In the genomic region with DNA sequence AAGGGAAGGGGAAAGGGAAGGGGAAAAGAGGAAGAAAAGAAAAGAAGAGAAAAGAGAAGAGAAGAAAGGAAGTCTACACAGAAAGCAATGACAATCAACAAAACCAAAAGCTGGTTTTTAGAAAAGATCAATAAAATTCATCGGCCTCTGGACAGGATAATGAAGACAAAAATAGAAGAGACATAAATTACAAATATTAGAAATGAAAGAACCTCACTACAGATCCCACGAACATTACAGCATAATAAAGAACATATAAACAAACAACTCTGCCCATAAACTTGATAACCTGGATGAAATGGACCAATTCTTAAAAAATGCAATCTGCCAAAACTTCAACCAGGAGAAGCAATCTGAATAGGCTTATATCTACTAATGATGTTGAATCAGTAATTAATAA, we compare ENCODE assay signal across 8 cellular contexts.
"Had no signal": no experiment of that assay in that cellular context is flagged by ENCODE, and none has a peak within 500 bp of the region (broad histone marks: within the 10 kb centered on the region; RNA-seq: fewer than 3 reads in every experiment).

No MANE protein-coding gene starts in this region.

- FAIRE-seq: H1, H54 had no signal

- H3K9me3 Mint-ChIP-seq: GM23338, HFFc6 had no signal

- H3K4me3 ChIP-seq: GM23338 had no signal

- H2AFZ ChIP-seq: GM23338 had no signal

- H3K27ac Mint-ChIP-seq: GM23338, H9, HFFc6 had no signal

- H3K4me3 Mint-ChIP-seq: GM23338, H9, HFFc6 had no signal

- H3K27ac ChIP-seq: HL-60 had no signal

- DNase-seq: H9, HCEC 1CT, HFFc6, IMR-90 had no signal

- ATAC-seq: GM23338 had no signal
